Comparison of ENCODE assay signal across 8 cellular contexts in genomic region chr17:40218006-40218739, GRCh38. TPM values are rescaled to one million over a fixed set of nuclear protein-coding genes. Genes with fewer than 3 reads are reported as not detected.
DNase-seq lines count a peak whose midpoint lies in the region; ATAC-seq and TF ChIP-seq lines count a peak whose summit lies in the region.

No MANE protein-coding gene starts in this region.

- ATAC-seq in IMR-90 (ENCODE audit: low read depth) (no peak), GM18907 (IDR thresholded peaks at IDR 0.05; ENCODE audit: unreplicated experiment) (no peak)

- 40% methylated on average over 1 of the region's 7 CpGs; no CpG with 5 or more reads in 1 of the 2 experiments for WGBS in IMR-90 (ENCODE audit: extremely low coverage in 2 of 2, insufficient read length in 1 of 2), 2 experiments

- peaks cover 24% of the 10 kb centered on the region for H3K79me2 ChIP-seq in ACC112 (ENCODE audit: control insufficient read depth, insufficient read depth, low read length, unreplicated experiment)

- H4K8ac ChIP-seq in IMR-90 (ENCODE audit: low read depth in 2 of 2, low read length in 2 of 2), result peak overlapping the region; percentile 90 to 100

- H3K9me1 ChIP-seq in IMR-90 (ENCODE audit: insufficient read depth, low read length), result peaks cover 12% of the 10 kb centered on the region

- no peak overlapping the region for H3K9ac ChIP-seq in IMR-90 (ENCODE audit: low read depth, low read length)

- H3K56ac ChIP-seq in IMR-90 (ENCODE audit: extremely low read depth, insufficient read depth, low read length), result no peak overlapping the region

- BruUV-seq in IMR-90 (replicated peaks; lab: Mats Ljungman, UMichigan), result no TSS peak

- intact Hi-C loops in IMR-90 (cut with micrococcal nuclease) (no loop called here), breast epithelium (cut with DNase I; ENCODE audit: low total_unique reads) (no loop called here)

- H3K79me1 ChIP-seq in IMR-90 (ENCODE audit: low read depth in 1 of 2, low read length in 2 of 2), result peaks cover 0 to 31% of the 10 kb centered on the region in 2 experiments; a peak in 2 of 4 replicates

- H3K4ac ChIP-seq in IMR-90 (ENCODE audit: low read depth, low read length), result peak overlapping the region; percentile 91

- no peaks in the 10 kb centered on the region for H3K9me3 ChIP-seq in IMR-90 (ENCODE audit: control insufficient read depth, insufficient read depth, low read length)
- H3K9me3 ChIP-seq in breast epithelium, result no peaks in the 10 kb centered on the region
- no peaks in the 10 kb centered on the region for H3K9me3 ChIP-seq in muscle layer of duodenum (ENCODE audit: control insufficient read depth in 1 of 2, low read length in 2 of 2)

- no peaks in the 10 kb centered on the region for H4K20me1 ChIP-seq in IMR-90 (ENCODE audit: insufficient read depth, low read length)

- DNase-seq in IMR-90, result no peak
- DNase-seq in breast epithelium (ENCODE audit: low spot score in 2 of 2), result no peak
- no peak for DNase-seq in SKM-1 treated with dmso at 0.1 percent for 144 hours (lab: John Stamatoyannopoulos, UW; ENCODE audit: unreplicated experiment)
- no peak for DNase-seq in amniotic stem cell (lab: John Stamatoyannopoulos, UW)
- DNase-seq in NCI-H524 (lab: John Stamatoyannopoulos, UW), result no peak

- no peak overlapping the region for H2BK5ac ChIP-seq in IMR-90 (ENCODE audit: low read depth, low read length, poor library complexity, severe bottlenecking)

- H3K27ac ChIP-seq in ACC112 (ENCODE audit: low read depth, low read length) (peak overlapping the region; percentile 92), IMR-90 (ENCODE audit: insufficient read depth, low read length) (peak overlapping the region; percentile 36; the same call in 1 of the 2 replicates), breast epithelium (peak overlapping the region; percentile 89 to 98), muscle layer of duodenum (ENCODE audit: low read length) (peak overlapping the region; percentile 90)

- no peaks in the 10 kb centered on the region for H3K36me3 ChIP-seq in ACC112 (ENCODE audit: insufficient read depth, low read length)
- no peaks in the 10 kb centered on the region for H3K36me3 ChIP-seq in IMR-90 (ENCODE audit: control insufficient read depth, insufficient read depth, low read length)
- H3K36me3 ChIP-seq in breast epithelium, result no peaks in the 10 kb centered on the region
- no peaks in the 10 kb centered on the region for H3K36me3 ChIP-seq in muscle layer of duodenum (ENCODE audit: control insufficient read depth in 1 of 2, insufficient read depth in 2 of 2, low read length in 2 of 2)

- H2BK20ac ChIP-seq in IMR-90 (ENCODE audit: low read depth, low read length), result no peak overlapping the region

- H3K27me3 ChIP-seq in ACC112 (ENCODE audit: insufficient read depth, low read length), result no peaks in the 10 kb centered on the region
- H3K27me3 ChIP-seq in IMR-90 (ENCODE audit: control insufficient read depth, insufficient read depth, low read length), result no peaks in the 10 kb centered on the region
- H3K27me3 ChIP-seq in breast epithelium, result no peaks in the 10 kb centered on the region
- H3K27me3 ChIP-seq in muscle layer of duodenum (ENCODE audit: low read depth, low read length), result no peaks in the 10 kb centered on the region

- H2AK5ac ChIP-seq in IMR-90 (ENCODE audit: low read depth, low read length), result peak overlapping the region; percentile 69

- dilution Hi-C loops in IMR-90 (cut with HindIII; ENCODE audit: low sequenced_read_pairs, unreplicated experiment), result no loop called here

- in situ Hi-C loops in IMR-90 (cut with MboI; ENCODE audit: low sequenced_read_pairs), result loop anchor here (10.0 kb wide), 1 partner anchor 137 kb away; no protein-coding TSS in a partner anchor

- POLR2A ChIA-PET in IMR-90 (lab: Charles Lee; ENCODE audit: unreplicated experiment), result no interaction called here

- 0 out of 2 replicates have a peak overlapping the region, but pooled peaks have one; percentile 36 for H3K23ac ChIP-seq in IMR-90 (ENCODE audit: low read depth, low read length)

- H2BK15ac ChIP-seq in IMR-90 (ENCODE audit: low read depth, low read length), result no peak overlapping the region

- peak overlapping the region; percentile 79 for H4K91ac ChIP-seq in IMR-90 (ENCODE audit: insufficient read depth, low read depth, low read length)

- peak overlapping the region; percentile 97 for H4K5ac ChIP-seq in IMR-90 (ENCODE audit: low read depth, low read length)

- peak overlapping the region; percentile 92 for H2AK9ac ChIP-seq in IMR-90 (replicated peaks; ENCODE audit: low read depth, low read length, poor library complexity)

- no peak for TF ChIP-seq RAD21 in IMR-90 (IDR thresholded peaks at IDR 0.05; ENCODE audit: low read length)

- TF ChIP-seq POLR2A in IMR-90 (IDR thresholded peaks at IDR 0.05; ENCODE audit: low read depth, low read length), result no peak
- no peak for TF ChIP-seq POLR2A in breast epithelium (IDR thresholded peaks at IDR 0.05)

- peak overlapping the region; percentile 88 for H3K4me2 ChIP-seq in IMR-90 (ENCODE audit: low read depth, low read length)

- no peak for TF ChIP-seq CTCF in IMR-90 (conservative IDR thresholded peaks at IDR 0.05; ENCODE audit: low read depth, low read length)
- no peak for TF ChIP-seq CTCF in breast epithelium (IDR thresholded peaks at IDR 0.05)

- H3K4me3 ChIP-seq in ACC112 (ENCODE audit: low read depth, low read length), result peak overlapping the region; percentile 95
- no peak overlapping the region for H3K4me3 ChIP-seq in IMR-90 (ENCODE audit: insufficient read depth, low read depth, low read length)
- peak overlapping the region in 2 of 3 donors; percentile 67 to 91 for H3K4me3 ChIP-seq in breast epithelium
- H3K4me3 ChIP-seq in muscle layer of duodenum (ENCODE audit: low read depth in 1 of 2, low read length in 2 of 2), result peak overlapping the region; percentile 77 to 86

- H3K14ac ChIP-seq in IMR-90 (replicated peaks; ENCODE audit: low read depth, low read length), result peak overlapping the region; percentile 80; the same call in 1 of the 2 replicates

- CTCF ChIA-PET in IMR-90 (lab: Yijun Ruan, JAX), result interaction anchor here (0.9 to 1.3 kb wide), 4 partner anchors 9 to 26 kb away, joined by 3 to 4 read pairs (median 4); no protein-coding TSS in a partner anchor

- H2AFZ ChIP-seq in ACC112 (ENCODE audit: low read length, unreplicated experiment) (peak overlapping the region; percentile 89), IMR-90 (replicated peaks; ENCODE audit: low read length, poor library complexity) (peak overlapping the region; percentile 96)

- peaks cover 12% of the 10 kb centered on the region for H3K4me1 ChIP-seq in ACC112 (ENCODE audit: control insufficient read depth, insufficient read depth, low read length, unreplicated experiment)
- H3K4me1 ChIP-seq in IMR-90 (ENCODE audit: control insufficient read depth, insufficient read depth, low read length), result peaks cover 5% of the 10 kb centered on the region
- H3K4me1 ChIP-seq in breast epithelium, result peaks cover 0 to 9% of the 10 kb centered on the region in 2 donors
- H3K4me1 ChIP-seq in muscle layer of duodenum (ENCODE audit: control insufficient read depth in 1 of 2, insufficient read depth in 2 of 2, low read length in 2 of 2), result peaks cover 0 to 6% of the 10 kb centered on the region in 2 donors

- no peak overlapping the region for H3K18ac ChIP-seq in IMR-90 (ENCODE audit: low read depth, low read length)

- H2BK120ac ChIP-seq in IMR-90 (ENCODE audit: low read depth, low read length), result no peak overlapping the region

TF ChIP-seq in IMR-90, 13 proteins besides CTCF, POLR2A, EP300 and RAD21:
- TF ChIP-seq MAFK (IDR thresholded peaks at IDR 0.05; ENCODE audit: low read depth, low read length), result no peak
- no peak for TF ChIP-seq ELK1 (IDR thresholded peaks at IDR 0.05; ENCODE audit: borderline replicate concordance, low read depth, low read length)
- TF ChIP-seq USF2 (IDR thresholded peaks at IDR 0.05; ENCODE audit: low read depth, low read length), result no peak
- no peak for TF ChIP-seq MAZ (IDR thresholded peaks at IDR 0.05; ENCODE audit: borderline replicate concordance, low read depth, low read length)
- no peak for TF ChIP-seq RCOR1 (IDR thresholded peaks at IDR 0.05; ENCODE audit: insufficient replicate concordance, low read length)
- no peak for TF ChIP-seq RFX5 (IDR thresholded peaks at IDR 0.05; ENCODE audit: low read depth, low read length)
- no peak for TF ChIP-seq FOS (IDR thresholded peaks at IDR 0.05; ENCODE audit: low read depth, low read length)
- TF ChIP-seq MXI1 (IDR thresholded peaks at IDR 0.05; ENCODE audit: borderline replicate concordance, low read depth, low read length), result no peak

RNA-seq across cellular contexts. Expression of gene WIPF2, which starts 0.9 kb away (rescaled TPM):
- 2.0 and 2.8 TPM in 2 replicates for total RNA-seq in IMR-90 (2012; rRNA removed)
- polyA plus RNA-seq in IMR-90 (2012; rRNA removed), result 8.9 and 10.4 TPM in 2 replicates
- polyA plus RNA-seq in IMR-90 (2012; cell fraction: cytosol; rRNA removed), result 4.5 and 5.4 TPM in 2 replicates
- polyA plus RNA-seq in IMR-90 (2012; cell fraction: nucleus; rRNA removed; ENCODE audit: low replicate concordance), result 9.3 and 12.3 TPM in 2 replicates
- total RNA-seq in breast epithelium, result 10 to 100 TPM in 2 of 3 donors, 1 to 10 TPM in 1; 8.2 to 12.9 (median 10.8) TPM

RNA-seq across cellular contexts. Expression of gene RAPGEFL1, which starts 40.9 kb away (rescaled TPM):
- 0.28 and 0.54 TPM in 2 replicates for total RNA-seq in IMR-90 (2012; rRNA removed)
- 5.6 and 6.3 TPM in 2 replicates for polyA plus RNA-seq in IMR-90 (2012; rRNA removed)
- 2.3 and 2.8 TPM in 2 replicates for polyA plus RNA-seq in IMR-90 (2012; cell fraction: cytosol; rRNA removed)
- polyA plus RNA-seq in IMR-90 (2012; cell fraction: nucleus; rRNA removed; ENCODE audit: low replicate concordance), result 39.7 and 48.9 TPM in 2 replicates
- total RNA-seq in breast epithelium, result 10 to 100 TPM in 1 of 3 donors, 1 to 10 TPM in 2; 3.2 to 10.8 (median 5.0) TPM

Comparison
In these comparisons a context has a peak if more than half of its experiments do, and no peak if none do; other contexts are left out.
1. H3K27ac ChIP-seq: peak in every context shown above with its lines; median percentile 94 in breast epithelium; 92 in ACC112; 90 in muscle layer of duodenum; 36 in IMR-90.